Comparison of ENCODE assay signal across 15 cellular contexts in the genomic region with DNA sequence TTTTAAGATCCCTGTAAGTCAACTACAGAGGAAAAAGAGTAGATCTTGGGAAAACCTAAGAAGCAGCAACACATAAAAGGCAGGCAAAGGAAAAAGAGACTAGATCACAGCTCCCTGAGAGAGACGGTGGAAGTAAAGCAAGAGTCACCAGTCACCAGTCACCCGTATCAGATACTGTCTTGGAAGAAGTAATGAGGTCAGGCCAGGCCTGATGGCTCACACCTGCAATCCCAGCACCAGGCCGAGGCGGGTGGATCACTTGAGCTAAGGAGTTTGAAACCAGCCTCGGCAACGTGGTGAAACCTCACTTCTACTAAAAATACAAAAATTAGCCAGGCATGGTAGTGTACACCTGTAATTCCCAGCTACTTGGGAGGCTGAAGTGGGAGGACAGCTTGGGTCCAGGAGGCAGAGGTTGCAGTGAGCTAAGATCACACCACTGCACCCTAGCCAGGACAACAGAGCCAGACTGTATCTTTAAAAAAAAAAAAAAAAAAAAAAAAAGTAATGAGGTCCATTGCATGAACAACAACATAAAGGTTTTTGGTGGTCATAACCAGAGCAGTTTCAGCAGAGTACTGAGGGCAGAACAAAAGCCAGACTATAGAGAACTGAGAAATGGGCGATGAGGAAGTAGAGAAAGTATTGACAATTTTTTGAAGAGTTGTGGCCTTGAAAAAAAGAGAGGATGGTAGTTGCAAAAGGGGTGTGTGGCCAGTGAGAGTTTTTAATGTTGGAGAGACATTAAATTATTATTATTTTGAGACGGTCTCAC. TPM values are rescaled to one million over a fixed set of nuclear protein-coding genes. Genes with fewer than 3 reads are reported as not detected.
DNase-seq lines count a peak whose midpoint lies in the region; ATAC-seq, FAIRE-seq and TF ChIP-seq lines count a peak whose summit lies in the region.
"Had no signal": no experiment of that assay in that cellular context is flagged by ENCODE, and none has a peak within 500 bp of the region (broad histone marks: within the 10 kb centered on the region; RNA-seq: fewer than 3 reads in every experiment).

No MANE protein-coding gene starts in this region.

- H3K9ac ChIP-seq in kidney (ENCODE audit: low read length in 2 of 2): no peak overlapping the region

- H3K27ac Mint-ChIP-seq in glutamatergic neuron (ENCODE audit: unreplicated experiment): no peak overlapping the region
- H3K27ac Mint-ChIP-seq: activated CD8-positive, alpha-beta T cell treated with anti-CD3 and anti-CD28 coated beads for 36 hours; activated naive CD8-positive, alpha-beta T cell had no signal

- intact Hi-C loops in kidney (cut with DNase I): no loop called here

- no peak for TF ChIP-seq CTCF in kidney (IDR thresholded peaks at IDR 0.05; ENCODE audit: borderline replicate concordance, extremely low read depth, insufficient read depth)
- no peak for TF ChIP-seq CTCF in glutamatergic neuron (IDR thresholded peaks at IDR 0.05; ENCODE audit: partially characterized antibody, unreplicated experiment)

- no peak for FAIRE-seq in kidney (lab: Jason Lieb, UNC)

- H3K9me3 ChIP-seq in kidney (ENCODE audit: control insufficient read depth in 1 of 2, low read length in 2 of 2): no peaks in the 10 kb centered on the region
- H3K9me3 ChIP-seq: HAP-1 had no signal

- no peaks in the 10 kb centered on the region for H3K4me1 Mint-ChIP-seq in glutamatergic neuron (ENCODE audit: low read depth, unreplicated experiment)

- no peaks in the 10 kb centered on the region for H3K4me1 ChIP-seq in kidney (ENCODE audit: control insufficient read depth in 1 of 2, insufficient read depth in 1 of 2, low read depth in 1 of 2, low read length in 2 of 2)
- H3K4me1 ChIP-seq: HAP-1, tibial nerve had no signal

- no peak overlapping the region for H3K4me3 Mint-ChIP-seq in glutamatergic neuron (ENCODE audit: unreplicated experiment)
- H3K4me3 Mint-ChIP-seq: activated CD8-positive, alpha-beta T cell treated with anti-CD3 and anti-CD28 coated beads for 36 hours; activated naive CD8-positive, alpha-beta T cell had no signal

- peaks cover 14% of the 10 kb centered on the region for H3K36me3 Mint-ChIP-seq in glutamatergic neuron (ENCODE audit: unreplicated experiment)

- peaks cover 7% of the 10 kb centered on the region for H3K9me3 Mint-ChIP-seq in glutamatergic neuron (ENCODE audit: unreplicated experiment)

- H3K27ac ChIP-seq in kidney (ENCODE audit: low read depth in 2 of 2, low read length in 2 of 2): no peak overlapping the region
- H3K27ac ChIP-seq: tibial nerve had no signal

- DNase-seq in CD1c-positive myeloid dendritic cell (ENCODE audit: extremely low spot score) (peak; percentile 49), kidney (no peak), glutamatergic neuron (no peak), retina (no peak), NCI-H774 (lab: John Stamatoyannopoulos, UW) (no peak)
- DNase-seq: activated CD8-positive, alpha-beta T cell treated with anti-CD3 and anti-CD28 coated beads for 36 hours; mesendoderm; NCI-H446 had no signal

- H3K4me3 ChIP-seq in kidney (ENCODE audit: low read length in 2 of 2): no peak overlapping the region
- H3K4me3 ChIP-seq: HAP-1, tibial nerve had no signal

- peak; percentile 92 for ATAC-seq in GM19043 (IDR thresholded peaks at IDR 0.05; ENCODE audit: low read depth, unreplicated experiment)
- ATAC-seq in HG02610 (IDR thresholded peaks at IDR 0.05; ENCODE audit: unreplicated experiment): peak; percentile 94
- peak; percentile 94 for ATAC-seq in HG03378 (IDR thresholded peaks at IDR 0.05; ENCODE audit: unreplicated experiment)
- ATAC-seq: activated CD8-positive, alpha-beta T cell treated with anti-CD3 and anti-CD28 coated beads for 36 hours had no signal

- H3K27me3 Mint-ChIP-seq in glutamatergic neuron (ENCODE audit: unreplicated experiment): peaks cover 2% of the 10 kb centered on the region
- H3K27me3 Mint-ChIP-seq: activated CD8-positive, alpha-beta T cell treated with anti-CD3 and anti-CD28 coated beads for 36 hours; activated naive CD8-positive, alpha-beta T cell had no signal

- H3K36me3 ChIP-seq in kidney (ENCODE audit: control insufficient read depth in 1 of 2, insufficient read depth in 2 of 2, low read length in 2 of 2): no peaks in the 10 kb centered on the region
- H3K36me3 ChIP-seq: HAP-1 had no signal

RNA-seq across cellular contexts. Expression of gene ZNF713, which starts 16.9 kb away (rescaled TPM):
- total RNA-seq in kidney (5.3 TPM), glutamatergic neuron (ENCODE audit: unreplicated experiment) (13.2 TPM)
- 7.1 TPM for polyA plus RNA-seq in kidney (ENCODE audit: insufficient read depth, low read depth, low replicate concordance)

RNA-seq across cellular contexts. Expression of gene SEPTIN14, which starts 41.6 kb away (rescaled TPM):
- total RNA-seq in kidney (not detected), glutamatergic neuron (ENCODE audit: unreplicated experiment) (not detected)
- not detected for polyA plus RNA-seq in kidney (ENCODE audit: insufficient read depth, low read depth, low replicate concordance)
- total RNA-seq: activated CD8-positive, alpha-beta T cell treated with anti-CD3 and anti-CD28 coated beads for 36 hours; dermis microvascular lymphatic vessel endothelial cell; tibial nerve had no signal

RNA-seq across cellular contexts. Expression of gene MRPS17, which starts 47.5 kb away (rescaled TPM):
- 12.5 TPM for total RNA-seq in kidney
- 26.8 TPM for polyA plus RNA-seq in kidney (ENCODE audit: insufficient read depth, low read depth, low replicate concordance)
- 13.4 TPM for total RNA-seq in glutamatergic neuron (ENCODE audit: unreplicated experiment)
